Comparison of ENCODE assay signal across 8 cellular contexts in the genomic region with DNA sequence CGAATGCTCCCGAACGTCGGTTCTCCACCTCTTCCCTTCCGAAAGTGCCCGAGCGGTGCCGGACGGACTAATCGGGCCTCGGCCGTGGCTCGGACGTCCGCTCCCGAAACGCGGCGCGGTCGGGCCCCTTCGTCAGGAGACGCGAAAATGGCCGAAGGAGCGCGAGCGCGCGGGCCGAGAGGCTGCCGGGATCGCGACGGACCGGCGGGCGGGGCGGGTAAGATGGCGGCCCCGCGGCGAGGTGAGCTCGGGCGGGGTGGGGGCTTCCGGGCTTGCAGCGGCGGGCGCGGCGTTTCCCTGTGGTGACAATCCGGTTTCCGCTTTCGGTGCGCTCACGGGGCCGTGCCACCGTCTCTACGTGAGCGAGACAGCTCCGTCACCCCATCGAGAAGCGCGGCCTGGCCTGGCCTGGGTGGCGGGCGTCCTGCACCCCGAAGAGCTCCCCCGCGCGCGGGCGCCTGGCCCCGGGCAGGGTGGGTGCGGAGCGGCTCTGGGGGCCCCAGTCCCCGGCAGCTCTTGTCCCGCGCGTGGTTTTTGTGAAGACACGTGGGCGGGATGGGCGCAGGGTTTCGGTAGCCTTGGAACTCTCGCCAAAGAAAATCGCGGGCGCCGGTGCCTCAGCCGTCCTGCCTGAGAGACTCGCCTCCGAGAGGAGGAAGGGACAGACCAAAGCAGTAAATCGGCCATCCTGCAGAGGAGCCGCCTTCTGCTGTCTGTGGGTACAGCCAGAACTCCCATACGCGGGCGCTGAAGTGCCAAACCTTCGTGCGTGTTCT. TPM values are rescaled to one million over a fixed set of nuclear protein-coding genes. Genes with fewer than 3 reads are reported as not detected.
A peak's percentile ranks its signal among the peaks of the same experiment; 100 is the strongest.
DNase-seq lines count a peak whose midpoint lies in the region; ATAC-seq and TF ChIP-seq lines count a peak whose summit lies in the region.

A gene (plus strand): TSS at position 211 of the 776 bp plus-strand sequence. CDS start 12 bp downstream, at position 223.

- H3K27me3 ChIP-seq in right cardiac atrium (ENCODE audit: control insufficient read depth, insufficient read depth) (no peaks in the 10 kb centered on the region), uterus (no peaks in the 10 kb centered on the region)

- H3K4me3 ChIP-seq in right cardiac atrium (ENCODE audit: low read length) (peak within 1 kb of the TSS; percentile 80), uterus (peak within 1 kb of the TSS; percentile 60 to 75)

- H3K27ac ChIP-seq in right cardiac atrium (ENCODE audit: low read length) (peak within 1 kb of the TSS; percentile 99), uterus (peak within 1 kb of the TSS; percentile 100)

- intact Hi-C loops in right cardiac atrium (cut with DNase I) = no loop called here
- intact Hi-C loops in uterus (cut with DNase I; ENCODE audit: low total_unique reads) = no loop called here

- H3K4me1 ChIP-seq in right cardiac atrium (ENCODE audit: control insufficient read depth, insufficient read depth, low read length) (peaks cover 6% of the 10 kb centered on the region), uterus (peaks cover 6 to 7% of the 10 kb centered on the region in 2 donors)

- no peaks in the 10 kb centered on the region for H3K36me3 ChIP-seq in uterus

- H3K9me3 ChIP-seq in right cardiac atrium (ENCODE audit: control insufficient read depth, low read length) (no peaks in the 10 kb centered on the region), uterus (no peaks in the 10 kb centered on the region)

- in situ Hi-C loops in GM13977 (cut with MboI; ENCODE audit: low pct_unique_long_range_greater_than_20kb, low sequenced_read_pairs, unreplicated experiment) = no loop called here

- under 1% methylated on average over 98 of the region's 98 CpGs for WGBS in right cardiac atrium

- peak; percentile 67 for ATAC-seq in HG02870 (IDR thresholded peaks at IDR 0.05; ENCODE audit: unreplicated experiment)
- ATAC-seq in right cardiac atrium = peak; percentile 92 to 94

- TF ChIP-seq POLR2A in uterus (IDR thresholded peaks at IDR 0.05) = peak; percentile 51 to 61

- DNase-seq in GM13977 (ENCODE audit: low spot score) = peak; percentile 93
- peak; percentile 83 for DNase-seq in NCI-H1694 (lab: John Stamatoyannopoulos, UW)
- peak; percentile 92 to 98 (median 97) for DNase-seq in T-helper 2 cell
- DNase-seq in anterior cingulate cortex (lab: John Stamatoyannopoulos, UW) = peak; percentile 75 to 99 (median 96)
- DNase-seq in right cardiac atrium = peak; percentile 100
- peak; percentile 90 for DNase-seq in pulmonary artery endothelial cell (ENCODE audit: low read depth, low spot score)
- peak; percentile 99 for DNase-seq in uterus

- TF ChIP-seq CTCF in GM13977 (IDR thresholded peaks at IDR 0.05; ENCODE audit: extremely low read depth, insufficient read depth, missing control alignments) (no peak), uterus (IDR thresholded peaks at IDR 0.05) (no peak)

RNA-seq across cellular contexts. Expression of the gene that starts here (rescaled TPM):
- total RNA-seq in right cardiac atrium (10 to 100 TPM; 12.6 to 16.4 (median 14.3) TPM), pulmonary artery endothelial cell (8.4 and 9.7 TPM in 2 replicates), uterus (10 to 100 TPM in 2 of 4 donors, 1 to 10 TPM in 2; 2.6 to 35.3 (median 8.1) TPM)
- 17.6 TPM for polyA plus RNA-seq in right cardiac atrium

Comparison
In these comparisons a context has a peak if more than half of its experiments do, and no peak if none do; other contexts are left out.
1. Peak in every context shown above with its lines: DNase-seq, ATAC-seq, H3K4me3 ChIP-seq and H3K27ac ChIP-seq.